8 cellular contexts compared by ENCODE assay signal in genomic region chr14:21267431-21267845, GRCh38. TPM values are rescaled to one million over a fixed set of nuclear protein-coding genes. Genes with fewer than 3 reads are reported as not detected.
DNase-seq lines count a peak whose midpoint lies in the region; ATAC-seq and TF ChIP-seq lines count a peak whose summit lies in the region.

No MANE protein-coding gene starts in this region.

- no peak for TF ChIP-seq CTCF in LNCaP clone FGC (IDR thresholded peaks at IDR 0.05; ENCODE audit: control insufficient read depth, extremely low read depth, insufficient read depth)
- no peak for TF ChIP-seq CTCF in choroid plexus epithelial cell (conservative IDR thresholded peaks at IDR 0.05; ENCODE audit: low read depth, low read length)
- no peak for TF ChIP-seq CTCF in natural killer cell (IDR thresholded peaks at IDR 0.05)

- ATAC-seq in CD4-positive, CD25-positive, alpha-beta regulatory T cell (ENCODE audit: low read depth in 2 of 2): no peak
- ATAC-seq in natural killer cell: no peak

- H3K27me3 Mint-ChIP-seq in CD4-positive, CD25-positive, alpha-beta regulatory T cell: peaks cover 8% of the 10 kb centered on the region
- H3K27me3 Mint-ChIP-seq in natural killer cell (ENCODE audit: low read depth in 2 of 2): no peaks in the 10 kb centered on the region

- H3K9me3 Mint-ChIP-seq in CD4-positive, CD25-positive, alpha-beta regulatory T cell: peaks cover 0 to 3% (median 0%) of the 10 kb centered on the region in 7 donors
- H3K9me3 Mint-ChIP-seq in natural killer cell: no peaks in the 10 kb centered on the region

- no peaks in the 10 kb centered on the region for H3K9me3 ChIP-seq in CD4-positive, CD25-positive, alpha-beta regulatory T cell (ENCODE audit: control insufficient read depth in 2 of 2, low read length in 2 of 2)

- H3K4me3 Mint-ChIP-seq in CD4-positive, CD25-positive, alpha-beta regulatory T cell: peak overlapping the region; percentile 95 to 100 (median 98)
- H3K4me3 Mint-ChIP-seq in natural killer cell: peak overlapping the region; percentile 93

- peak overlapping the region; percentile 61 to 100 (median 99) for H3K27ac Mint-ChIP-seq in CD4-positive, CD25-positive, alpha-beta regulatory T cell
- H3K27ac Mint-ChIP-seq in natural killer cell: peak overlapping the region; percentile 96 to 97

- H3K4me1 Mint-ChIP-seq in CD4-positive, CD25-positive, alpha-beta regulatory T cell: peaks cover 23 to 61% (median 50%) of the 10 kb centered on the region in 4 donors
- H3K4me1 Mint-ChIP-seq in natural killer cell: peaks cover 57 to 71% of the 10 kb centered on the region in 2 donors

- peak in 1 of 3 donors; percentile 57 for DNase-seq in CD4-positive, CD25-positive, alpha-beta regulatory T cell
- no peak for DNase-seq in LNCaP clone FGC (ENCODE audit: low read depth)
- no peak for DNase-seq in choroid plexus epithelial cell (ENCODE audit: low read depth)
- DNase-seq in natural killer cell: no peak
- DNase-seq in activated CD4-positive, CD25-positive, alpha-beta regulatory T cell (lab: John Stamatoyannopoulos, UW): no peak
- no peak for DNase-seq in H4 (ENCODE audit: low spot score)
- DNase-seq in NCI-H128 (lab: John Stamatoyannopoulos, UW; ENCODE audit: unreplicated experiment): no peak
- no peak for DNase-seq in stimulated activated CD4-positive, alpha-beta T cell treated with anti-CD3 and anti-CD28 coated beads, Interleukin-15, amount 100 ng/mL, for 24 hours

- peaks cover 51% of the 10 kb centered on the region for H3K36me3 Mint-ChIP-seq in CD4-positive, CD25-positive, alpha-beta regulatory T cell
- peaks cover 8% of the 10 kb centered on the region for H3K36me3 Mint-ChIP-seq in natural killer cell

- H3K27ac ChIP-seq in CD4-positive, CD25-positive, alpha-beta regulatory T cell (ENCODE audit: insufficient read depth, low read length, poor library complexity, severe bottlenecking): peak overlapping the region; percentile 98

- intact Hi-C loops in natural killer cell (cut with micrococcal nuclease): loop anchor here (10.0 kb wide), 1 partner anchor 53 kb away; no protein-coding TSS in a partner anchor

- peaks cover 62% of the 10 kb centered on the region for H3K4me1 ChIP-seq in CD4-positive, CD25-positive, alpha-beta regulatory T cell (ENCODE audit: control insufficient read depth, insufficient read depth, low read length, poor library complexity, severe bottlenecking)

- peaks cover 45% of the 10 kb centered on the region for H3K36me3 ChIP-seq in CD4-positive, CD25-positive, alpha-beta regulatory T cell (ENCODE audit: control insufficient read depth, insufficient read depth, low read length)

- peak overlapping the region; percentile 98 for H3K4me3 ChIP-seq in CD4-positive, CD25-positive, alpha-beta regulatory T cell (ENCODE audit: low read depth, low read length)
- peak overlapping the region; percentile 96 for H3K4me3 ChIP-seq in LNCaP clone FGC (ENCODE audit: low read depth, low read length)
- peak overlapping the region; percentile 79 for H3K4me3 ChIP-seq in choroid plexus epithelial cell (ENCODE audit: low read depth, low read length)

- H3K27me3 ChIP-seq in CD4-positive, CD25-positive, alpha-beta regulatory T cell (ENCODE audit: control insufficient read depth, insufficient read depth, low read length): no peaks in the 10 kb centered on the region

RNA-seq across cellular contexts. Expression of gene HNRNPC, which starts 1.8 kb away (rescaled TPM):
- total RNA-seq in CD4-positive, CD25-positive, alpha-beta regulatory T cell: 582 TPM
- polyA plus RNA-seq in CD4-positive, CD25-positive, alpha-beta regulatory T cell: 100 to 1,000 TPM; 752 to 840 (median 794) TPM
- total RNA-seq in natural killer cell: 100 to 1,000 TPM; 501 to 547 (median 515) TPM
- 1,295 and 1,559 TPM in 2 replicates for total RNA-seq in H4 (2014; rRNA removed; shearing (Covaris generic))

RNA-seq across cellular contexts. Expression of gene RPGRIP1, which starts 12.4 kb away (rescaled TPM):
- total RNA-seq in CD4-positive, CD25-positive, alpha-beta regulatory T cell: not detected
- under 1 TPM in 1 of 4 donors, not detected in 3; 0.10 TPM for polyA plus RNA-seq in CD4-positive, CD25-positive, alpha-beta regulatory T cell
- under 1 TPM in 2 of 3 donors, not detected in 1; 0.68 to 0.85 TPM for total RNA-seq in natural killer cell
- not detected in 2 replicates for total RNA-seq in H4 (2014; rRNA removed; shearing (Covaris generic))
